13 cellular contexts compared by ENCODE assay signal in the genomic region with DNA sequence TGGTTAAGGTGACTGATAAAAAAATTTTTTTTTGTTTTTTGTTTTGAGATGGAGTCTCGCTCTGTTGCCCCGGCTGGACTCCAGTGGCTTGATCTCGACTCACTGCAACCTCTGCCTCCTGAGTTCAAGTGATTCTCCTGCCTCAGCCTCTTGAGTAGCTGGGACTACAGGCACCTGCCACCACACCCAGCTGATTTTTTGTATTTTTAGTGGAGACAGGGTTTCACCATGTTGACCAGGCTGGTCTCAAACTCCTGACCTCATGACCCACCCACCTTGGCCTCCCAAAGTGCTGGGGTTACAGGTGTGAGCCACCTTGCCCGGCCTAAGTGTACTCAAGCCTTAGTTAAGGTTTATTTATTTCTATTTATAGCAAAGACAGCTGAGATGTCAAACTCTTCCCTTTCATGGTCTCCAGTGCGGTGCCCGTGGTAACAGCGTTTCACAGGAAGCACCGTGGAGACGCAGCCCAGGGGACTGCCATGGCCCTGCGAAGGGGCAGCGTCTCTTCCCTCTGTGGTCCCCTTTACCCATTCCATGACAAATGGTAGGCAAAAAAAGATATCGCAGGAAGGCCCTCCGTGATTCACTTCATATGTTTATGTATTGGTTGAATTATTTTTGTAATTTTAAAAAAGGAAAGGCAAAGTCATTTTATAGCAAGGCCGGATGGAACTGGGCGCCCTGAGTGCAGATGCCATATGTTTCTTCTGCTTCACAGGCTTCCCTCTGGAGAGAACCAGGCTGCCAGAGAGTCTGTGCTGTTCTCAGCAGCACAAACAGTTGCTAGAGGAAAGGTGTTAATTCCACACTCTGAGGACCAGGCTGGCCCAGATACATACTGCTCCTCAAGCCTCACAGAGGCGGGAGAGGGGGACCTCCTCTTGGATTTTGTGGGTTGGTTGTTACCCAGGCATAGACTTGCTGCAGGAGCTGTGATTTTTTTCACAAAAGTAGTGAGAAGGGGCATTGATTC. TPM values are rescaled to one million over a fixed set of nuclear protein-coding genes. Genes with fewer than 3 reads are reported as not detected.
A peak's percentile ranks its signal among the peaks of the same experiment; 100 is the strongest.
DNase-seq lines count a peak whose midpoint lies in the region; ATAC-seq and TF ChIP-seq lines count a peak whose summit lies in the region.
"Had no signal": no experiment of that assay in that cellular context is flagged by ENCODE, and none has a peak within 500 bp of the region (broad histone marks: within the 10 kb centered on the region; RNA-seq: fewer than 3 reads in every experiment).

No MANE protein-coding gene starts in this region.

- peaks cover 57% of the 10 kb centered on the region for H3K36me3 Mint-ChIP-seq in activated CD4-positive, alpha-beta T cell treated with anti-CD3 and anti-CD28 coated beads, Interleukin-2, amount 10 ng/mL, durations not matched to agents 24 days and 14 days (ENCODE audit: low read depth)
- H3K36me3 Mint-ChIP-seq in chondrocyte (ENCODE audit: low read depth) = peaks cover 24% of the 10 kb centered on the region
- peaks cover 28% of the 10 kb centered on the region for H3K36me3 Mint-ChIP-seq in progenitor cell of endocrine pancreas (ENCODE audit: insufficient read depth)
- peaks cover 89% of the 10 kb centered on the region for H3K36me3 Mint-ChIP-seq in MCF 10A (ENCODE audit: insufficient read depth, unreplicated experiment)
- H3K36me3 Mint-ChIP-seq: naive B cell had no signal

- H3K4me3 Mint-ChIP-seq in activated CD4-positive, alpha-beta T cell treated with anti-CD3 and anti-CD28 coated beads, Interleukin-2, amount 10 ng/mL, durations not matched to agents 24 days and 14 days = no peak overlapping the region
- H3K4me3 Mint-ChIP-seq in chondrocyte (ENCODE audit: unreplicated experiment) (no peak overlapping the region), progenitor cell of endocrine pancreas (ENCODE audit: low read depth) (no peak overlapping the region), MCF 10A (ENCODE audit: unreplicated experiment) (no peak overlapping the region)

- H3K9me2 ChIP-seq in PC-3 (replicated peaks; ENCODE audit: low read length) = no peaks in the 10 kb centered on the region

- intact Hi-C loops in activated CD4-positive, alpha-beta T cell treated with anti-CD3 and anti-CD28 coated beads, Interleukin-2, amount 10 ng/mL, durations not matched to agents 24 days and 14 days (cut with micrococcal nuclease) = no loop called here
- intact Hi-C loops in MCF 10A (cut with micrococcal nuclease) (no loop called here), PC-3 (cut with micrococcal nuclease) (no loop called here)

- no peak for TF ChIP-seq CTCF in chondrocyte (IDR thresholded peaks at IDR 0.05)
- TF ChIP-seq CTCF in progenitor cell of endocrine pancreas (IDR thresholded peaks at IDR 0.05; ENCODE audit: unreplicated experiment) = no peak
- no peak for TF ChIP-seq CTCF in MCF 10A (IDR thresholded peaks at IDR 0.05; ENCODE audit: unreplicated experiment)
- no peak for TF ChIP-seq CTCF in PC-3 (conservative IDR thresholded peaks at IDR 0.05; ENCODE audit: low read depth, low read length)

- H3K4me3 ChIP-seq in PC-3 (ENCODE audit: low read length) = no peak overlapping the region
- H3K4me3 ChIP-seq: GM23248 had no signal

- H3K79me2 ChIP-seq in PC-3 (ENCODE audit: low read length) = peaks cover 20% of the 10 kb centered on the region

- BruUV-seq in MCF 10A (replicated peaks; lab: Mats Ljungman, UMichigan) (no TSS peak), PC-3 (replicated peaks; lab: Mats Ljungman, UMichigan) (no TSS peak)

- no peak overlapping the region for H3K9ac ChIP-seq in PC-3 (ENCODE audit: low read length)
- H3K9ac ChIP-seq: GM23248 had no signal

- H3K27me3 Mint-ChIP-seq in activated CD4-positive, alpha-beta T cell treated with anti-CD3 and anti-CD28 coated beads, Interleukin-2, amount 10 ng/mL, durations not matched to agents 24 days and 14 days = no peaks in the 10 kb centered on the region
- H3K27me3 Mint-ChIP-seq in chondrocyte (ENCODE audit: low read depth) (no peaks in the 10 kb centered on the region), progenitor cell of endocrine pancreas (no peaks in the 10 kb centered on the region), MCF 10A (ENCODE audit: insufficient read depth, unreplicated experiment) (no peaks in the 10 kb centered on the region)
- H3K27me3 Mint-ChIP-seq: naive B cell had no signal

- H2AFZ ChIP-seq in PC-3 (ENCODE audit: low read length) = no peak overlapping the region
- H2AFZ ChIP-seq: GM23248 had no signal

- no peaks in the 10 kb centered on the region for H4K20me1 ChIP-seq in PC-3 (ENCODE audit: low read length)

- H3K4me2 ChIP-seq in PC-3 (ENCODE audit: low read length) = no peak overlapping the region

- H3K27ac Mint-ChIP-seq in activated CD4-positive, alpha-beta T cell treated with anti-CD3 and anti-CD28 coated beads, Interleukin-2, amount 10 ng/mL, durations not matched to agents 24 days and 14 days = peak overlapping the region; percentile 34
- H3K27ac Mint-ChIP-seq in chondrocyte (ENCODE audit: unreplicated experiment) (peak overlapping the region; percentile 49), progenitor cell of endocrine pancreas (peak overlapping the region; percentile 81), MCF 10A (ENCODE audit: low read depth, unreplicated experiment) (no peak overlapping the region)

- no peak overlapping the region for H3K27ac ChIP-seq in PC-3 (ENCODE audit: low read length)

- CTCF ChIA-PET in MCF 10A (lab: Yijun Ruan, JAX) = no interaction called here
- CTCF ChIA-PET in PC-3 (lab: Charles Lee) = no interaction called here

- DNase-seq in activated CD4-positive, alpha-beta T cell treated with anti-CD3 and anti-CD28 coated beads, Interleukin-2, amount 10 ng/mL, durations not matched to agents 24 days and 14 days = no peak
- DNase-seq in activated CD4-positive, alpha-beta T cell treated with anti-CD3 and anti-CD28 coated beads, Interleukin-2, amount 50 U/mL, for 1 hour = no peak
- DNase-seq in NCI-H1694 treated with DMSO at 0.1 percent for 48 hours (lab: John Stamatoyannopoulos, UW) = peak; percentile 86
- no peak for DNase-seq in chondrocyte (ENCODE audit: low spot score)
- no peak for DNase-seq in progenitor cell of endocrine pancreas (ENCODE audit: low spot score, unreplicated experiment)
- DNase-seq in MCF 10A (ENCODE audit: unreplicated experiment) = no peak
- DNase-seq in SIG-M5 treated with dmso at 0.1 percent for 504 hours (lab: John Stamatoyannopoulos, UW; ENCODE audit: unreplicated experiment) = no peak
- no peak for DNase-seq in PC-3
- DNase-seq: GM23248, left colon, MV-4-11, naive B cell had no signal

- H3K27me3 ChIP-seq in PC-3 (ENCODE audit: low read length) = no peaks in the 10 kb centered on the region

- peaks cover 6% of the 10 kb centered on the region for H3K4me1 Mint-ChIP-seq in activated CD4-positive, alpha-beta T cell treated with anti-CD3 and anti-CD28 coated beads, Interleukin-2, amount 10 ng/mL, durations not matched to agents 24 days and 14 days
- peaks cover 16% of the 10 kb centered on the region for H3K4me1 Mint-ChIP-seq in chondrocyte (ENCODE audit: low read depth)
- peaks cover 3% of the 10 kb centered on the region for H3K4me1 Mint-ChIP-seq in progenitor cell of endocrine pancreas (ENCODE audit: low read depth)
- H3K4me1 Mint-ChIP-seq in MCF 10A (ENCODE audit: insufficient read depth, unreplicated experiment) = no peaks in the 10 kb centered on the region

- POLR2A ChIA-PET in MCF 10A (lab: Yijun Ruan, JAX) = interaction anchor here (0.6 to 1.7 kb wide), 2 partner anchors 29 to 67 kb away, joined by 3 to 4 read pairs; a partner anchor contains a TSS
- POLR2A ChIA-PET in PC-3 (lab: Charles Lee; ENCODE audit: unreplicated experiment) = no interaction called here

- peaks cover 7% of the 10 kb centered on the region; the same call in 1 of the 2 replicates for H3K4me1 ChIP-seq in PC-3 (ENCODE audit: insufficient read depth, low read length)

- H3K36me3 ChIP-seq in PC-3 (ENCODE audit: low read depth, low read length) = peaks cover 3% of the 10 kb centered on the region; the same call in 1 of the 2 replicates

- H3K9me3 ChIP-seq in PC-3 (ENCODE audit: low read length) = no peaks in the 10 kb centered on the region

- ATAC-seq in PC-3 = no peak
- ATAC-seq: left colon, Panc1 had no signal

- no peaks in the 10 kb centered on the region for H3K9me3 Mint-ChIP-seq in activated CD4-positive, alpha-beta T cell treated with anti-CD3 and anti-CD28 coated beads, Interleukin-2, amount 10 ng/mL, durations not matched to agents 24 days and 14 days
- no peaks in the 10 kb centered on the region for H3K9me3 Mint-ChIP-seq in chondrocyte (ENCODE audit: low read depth)
- no peaks in the 10 kb centered on the region for H3K9me3 Mint-ChIP-seq in progenitor cell of endocrine pancreas (ENCODE audit: low read depth)
- H3K9me3 Mint-ChIP-seq in MCF 10A (ENCODE audit: unreplicated experiment) = no peaks in the 10 kb centered on the region
- H3K9me3 Mint-ChIP-seq: naive B cell had no signal

- H3F3A ChIP-seq in PC-3 (ENCODE audit: low read length, unreplicated experiment) = no peaks in the 10 kb centered on the region

RNA-seq across cellular contexts. Expression of a gene that starts 29.2 kb away (rescaled TPM):
- total RNA-seq in activated CD4-positive, alpha-beta T cell treated with anti-CD3 and anti-CD28 coated beads, Interleukin-2, amount 10 ng/mL, durations not matched to agents 24 days and 14 days = 73.0 and 73.3 TPM in 2 replicates
- total RNA-seq in chondrocyte = 32.4 to 48.3 TPM (median 34.0 TPM) in 3 replicates
- total RNA-seq in progenitor cell of endocrine pancreas = 46.7 and 49.6 TPM in 2 replicates
- total RNA-seq in MCF 10A (2022) = 34.7 and 36.5 TPM in 2 replicates
- 33.4 and 40.5 TPM in 2 replicates for total RNA-seq in PC-3 (2014; rRNA removed)
